20 cellular contexts compared by ENCODE assay signal in the genomic region with DNA sequence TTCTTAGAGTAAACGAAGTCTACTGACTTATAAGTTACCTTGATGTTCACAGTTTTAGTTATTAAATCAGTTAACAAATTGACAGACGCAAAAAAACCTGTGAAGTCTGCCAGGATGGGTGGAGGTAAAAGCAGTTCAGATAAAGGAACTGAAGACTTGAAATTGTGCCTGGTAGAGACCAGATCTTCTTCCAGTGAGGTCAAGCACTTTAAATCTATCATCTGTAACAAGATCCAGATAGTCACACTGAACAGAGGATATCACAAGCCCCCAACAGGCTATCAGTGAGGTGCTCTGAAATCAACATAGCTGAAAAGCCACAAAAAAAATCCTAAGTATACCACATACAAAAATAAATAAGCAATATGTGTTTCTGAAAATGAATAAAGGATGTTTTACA. TPM values are rescaled to one million over a fixed set of nuclear protein-coding genes. Genes with fewer than 3 reads are reported as not detected.
DNase-seq lines count a peak whose midpoint lies in the region; ATAC-seq, FAIRE-seq and TF ChIP-seq lines count a peak whose summit lies in the region.
"Had no signal": no experiment of that assay in that cellular context is flagged by ENCODE, and none has a peak within 500 bp of the region (broad histone marks: within the 10 kb centered on the region; RNA-seq: fewer than 3 reads in every experiment).

No MANE protein-coding gene starts in this region.

- H3K4me3 ChIP-seq in transverse colon, result no peak overlapping the region
- H3K4me3 ChIP-seq: BLaER1, MG63 had no signal

- H3K27me3 ChIP-seq in transverse colon, result no peaks in the 10 kb centered on the region
- H3K27me3 ChIP-seq: BLaER1 had no signal

- 26 to 33% methylated on average over 2 of the region's 2 CpGs for WGBS in transverse colon (ENCODE audit: low coverage in 1 of 2), 2 donors

- H3K4me1 Mint-ChIP-seq in mesothelial cell of epicardium, result peaks cover 49% of the 10 kb centered on the region
- H3K4me1 Mint-ChIP-seq: CD8-positive, alpha-beta memory T cell; H9 had no signal

- peaks cover 0 to 67% (median 35%) of the 10 kb centered on the region in 4 donors for H3K4me1 ChIP-seq in transverse colon
- H3K4me1 ChIP-seq: BLaER1 had no signal

- TF ChIP-seq EP300 in transverse colon (IDR thresholded peaks at IDR 0.05; ENCODE audit: low read depth), result no peak

- peak overlapping the region; percentile 86 for H3K27ac Mint-ChIP-seq in mesothelial cell of epicardium
- H3K27ac Mint-ChIP-seq: H9 had no signal

- H3K27me3 Mint-ChIP-seq in mesothelial cell of epicardium (ENCODE audit: low read depth), result no peaks in the 10 kb centered on the region
- H3K27me3 Mint-ChIP-seq: CD8-positive, alpha-beta memory T cell had no signal

- intact Hi-C loops in transverse colon (cut with DNase I; ENCODE audit: low total_unique reads), result no loop called here

- TF ChIP-seq POLR2A in transverse colon (IDR thresholded peaks at IDR 0.05), result no peak

- peak; percentile 46 for DNase-seq in DMS53 (lab: John Stamatoyannopoulos, UW)
- no peak for DNase-seq in DMS53 treated with DMSO at 0.1 percent for 48 hours (lab: John Stamatoyannopoulos, UW; ENCODE audit: unreplicated experiment)
- DNase-seq in SW480 (ENCODE audit: low spot score), result peak; percentile 12
- no peak for DNase-seq in mesothelial cell of epicardium (ENCODE audit: low spot score in 2 of 2, unreplicated experiment in 2 of 2)
- DNase-seq in transverse colon, result no peak
- DNase-seq in HTR-8/SVneo (ENCODE audit: insufficient read length, low spot score), result no peak
- no peak for DNase-seq in NCI-H187 treated with DMSO at 0.1 percent for 48 hours (lab: John Stamatoyannopoulos, UW)
- DNase-seq: CD8-positive, alpha-beta memory T cell; DMS 273 treated with DMSO at 0.1 percent for 48 hours; H9; KBM-7; MG63; NCI-H1092 treated with DMSO at 0.1 percent for 48 hours; NCI-H1694 treated with DMSO at 0.1 percent for 48 hours; NCI-H2171 treated with DMSO at 0.1 percent for 48 hours; NCI-H510A; SHP77 treated with DMSO at 0.1 percent for 48 hours had no signal

- H3K9me3 Mint-ChIP-seq in mesothelial cell of epicardium, result no peaks in the 10 kb centered on the region
- H3K9me3 Mint-ChIP-seq: H9 had no signal

- no peak overlapping the region for H3K4me3 Mint-ChIP-seq in mesothelial cell of epicardium
- H3K4me3 Mint-ChIP-seq: CD8-positive, alpha-beta memory T cell; H9 had no signal

- H3K9me3 ChIP-seq in transverse colon, result no peaks in the 10 kb centered on the region
- H3K9me3 ChIP-seq: BLaER1, MG63 had no signal

- TF ChIP-seq CTCF in mesothelial cell of epicardium (IDR thresholded peaks at IDR 0.05; ENCODE audit: unreplicated experiment) (no peak), transverse colon (IDR thresholded peaks at IDR 0.05) (no peak)

- in situ Hi-C loops in transverse colon (cut with MboI; ENCODE audit: low pct_ligation_motif_present in 1 of 4, low pct_unique_long_range_greater_than_20kb in 1 of 4, low sequenced_read_pairs in 3 of 4), result loop anchor here in 1 of 4 donors (25.0 kb wide), 1 partner anchor 313 kb away; no protein-coding TSS in a partner anchor

- FAIRE-seq in HTR-8/SVneo (lab: Jason Lieb, UNC), result no peak
- FAIRE-seq: GM18507 had no signal

- H3K36me3 ChIP-seq in transverse colon, result no peaks in the 10 kb centered on the region
- H3K36me3 ChIP-seq: BLaER1, MG63 had no signal

- H3K36me3 Mint-ChIP-seq in mesothelial cell of epicardium, result no peaks in the 10 kb centered on the region
- H3K36me3 Mint-ChIP-seq: CD8-positive, alpha-beta memory T cell had no signal

- no peak for ATAC-seq in HG03108 (IDR thresholded peaks at IDR 0.05; ENCODE audit: unreplicated experiment)

- peak overlapping the region; percentile 63 to 87 (median 74) for H3K27ac ChIP-seq in transverse colon
- H3K27ac ChIP-seq: BLaER1 had no signal

RNA-seq across cellular contexts. Expression of a gene that starts 23.6 kb away (rescaled TPM):
- total RNA-seq in mesothelial cell of epicardium, result 0.07 to 0.09 TPM (median 0.09 TPM) in 3 replicates
- not detected for total RNA-seq in transverse colon
- total RNA-seq: CD8-positive, alpha-beta memory T cell; H9 had no signal

RNA-seq across cellular contexts. Expression of a gene that starts 47.4 kb away (rescaled TPM):
- total RNA-seq in mesothelial cell of epicardium (0.09 to 0.16 TPM (median 0.13 TPM) in 3 replicates), transverse colon (under 1 TPM in 1 of 4 donors, not detected in 3; under 0.01 TPM)
- total RNA-seq: CD8-positive, alpha-beta memory T cell had no signal

Comparison
In these comparisons a context has a peak if more than half of its experiments do, and no peak if none do; other contexts are left out.
1. DNase-seq: peak in DMS53 (single experiment) and SW480 (single experiment); none in DMS53 treated with DMSO at 0.1 percent for 48 hours (single experiment), mesothelial cell of epicardium (0 of 2), transverse colon (single experiment), HTR-8/SVneo (single experiment) and NCI-H187 treated with DMSO at 0.1 percent for 48 hours (single experiment).